8 cellular contexts compared by ENCODE assay signal in the genomic region with DNA sequence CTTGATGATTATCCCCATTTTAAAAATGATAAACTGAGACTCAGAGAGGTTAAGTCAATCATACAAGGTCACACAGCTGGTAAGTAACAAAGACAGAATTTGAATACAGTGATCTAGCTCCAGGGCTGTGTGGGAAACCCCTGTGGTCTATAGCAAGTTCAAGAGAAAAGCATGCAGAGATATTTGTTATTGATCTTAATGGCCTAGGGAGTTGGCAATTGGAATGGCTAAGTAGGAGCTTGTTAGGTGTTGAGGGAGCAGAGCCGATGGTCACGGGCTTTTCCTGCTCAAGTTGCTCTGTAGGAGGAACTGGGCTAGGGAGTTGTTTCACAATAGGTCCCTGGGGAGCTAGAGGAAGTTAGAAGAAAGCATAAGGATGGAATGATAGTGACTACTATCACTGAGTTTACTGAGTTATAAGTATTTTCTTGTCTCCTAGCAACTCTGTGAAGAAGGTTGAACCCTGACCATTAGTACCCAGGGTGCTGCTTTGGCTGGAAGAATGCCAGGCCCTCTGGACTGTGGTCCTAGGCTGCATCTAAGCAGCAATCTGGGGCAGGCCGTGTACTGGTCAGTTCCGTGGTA. TPM values are rescaled to one million over a fixed set of nuclear protein-coding genes. Genes with fewer than 3 reads are reported as not detected.
DNase-seq lines count a peak whose midpoint lies in the region; ATAC-seq and TF ChIP-seq lines count a peak whose summit lies in the region.

No MANE protein-coding gene starts in this region.

- H4K8ac ChIP-seq in mesenchymal stem cell (ENCODE audit: low read length) = no peak overlapping the region

- H4K91ac ChIP-seq in mesenchymal stem cell (ENCODE audit: low read length) = no peak overlapping the region

- no peak overlapping the region for H2AK5ac ChIP-seq in mesenchymal stem cell (ENCODE audit: low read length, severe bottlenecking)

- H3K4me3 ChIP-seq in BLaER1 = 0 out of 2 replicates have a peak overlapping the region, but pooled peaks have one; percentile 2
- no peak overlapping the region for H3K4me3 ChIP-seq in adrenal gland
- no peak overlapping the region for H3K4me3 ChIP-seq in mesenchymal stem cell (ENCODE audit: insufficient read depth in 1 of 2, low read depth in 1 of 2, low read length in 2 of 2)

- peak; percentile 47 for ATAC-seq in GM19043 (IDR thresholded peaks at IDR 0.05; ENCODE audit: low read depth, unreplicated experiment)
- peak; percentile 60 for ATAC-seq in HG03521 (IDR thresholded peaks at IDR 0.05; ENCODE audit: unreplicated experiment)
- ATAC-seq in HG03108 (IDR thresholded peaks at IDR 0.05; ENCODE audit: unreplicated experiment) = no peak

- H3K9ac ChIP-seq in BLaER1 (no peak overlapping the region), mesenchymal stem cell (ENCODE audit: low read length) (peak overlapping the region; percentile 43)

- peak overlapping the region; percentile 75 for H3K4me2 ChIP-seq in BLaER1
- H3K4me2 ChIP-seq in mesenchymal stem cell (ENCODE audit: low read length, poor library complexity, severe bottlenecking) = no peak overlapping the region

- no peak for TF ChIP-seq POLR2A in adrenal gland (IDR thresholded peaks at IDR 0.05)

- no peak for TF ChIP-seq CTCF in adrenal gland (IDR thresholded peaks at IDR 0.05)

- WGBS in adrenal gland, 4 donors = 52 to 66% (median 62%) methylated on average over 3 to 4 of the region's 4 CpGs
- WGBS in mesenchymal stem cell = 83% methylated on average over 4 of the region's 4 CpGs

- CTCF ChIA-PET in HEK293T (lab: Yijun Ruan, JAX) = no interaction called here

- no peak overlapping the region for H2AFZ ChIP-seq in mesenchymal stem cell (ENCODE audit: low read depth, low read length)

- no peak overlapping the region for H3K14ac ChIP-seq in mesenchymal stem cell (ENCODE audit: low read length in 2 of 2)

- H3K18ac ChIP-seq in mesenchymal stem cell (ENCODE audit: low read depth in 1 of 2, low read length in 2 of 2) = peak overlapping the region in 1 of 2 experiments; percentile 17

- H3K4ac ChIP-seq in mesenchymal stem cell (ENCODE audit: low read depth in 1 of 2, low read length in 2 of 2) = no peak overlapping the region

- no peak overlapping the region for H3K23ac ChIP-seq in mesenchymal stem cell (ENCODE audit: low read length in 2 of 2)

- H3K36me3 ChIP-seq in BLaER1 = peaks cover 49% of the 10 kb centered on the region
- no peaks in the 10 kb centered on the region for H3K36me3 ChIP-seq in adrenal gland (replicated peaks in 1 of 2)
- no peaks in the 10 kb centered on the region for H3K36me3 ChIP-seq in mesenchymal stem cell (ENCODE audit: control insufficient read depth in 1 of 2, insufficient read depth in 2 of 2, low read depth in 1 of 2, low read length in 2 of 2)

- H3K9me3 ChIP-seq in BLaER1 = no peaks in the 10 kb centered on the region; the same call in 1 of the 2 replicates
- H3K9me3 ChIP-seq in adrenal gland (replicated peaks in 1 of 3) = no peaks in the 10 kb centered on the region
- H3K9me3 ChIP-seq in mesenchymal stem cell (ENCODE audit: control insufficient read depth, low read length) = no peaks in the 10 kb centered on the region

- H3K27me3 ChIP-seq in BLaER1 (no peaks in the 10 kb centered on the region), adrenal gland (no peaks in the 10 kb centered on the region), mesenchymal stem cell (ENCODE audit: control insufficient read depth in 1 of 2, insufficient read depth in 1 of 2, low read length in 2 of 2) (no peaks in the 10 kb centered on the region)

- no peak overlapping the region for H2BK15ac ChIP-seq in mesenchymal stem cell (ENCODE audit: low read depth, poor library complexity, severe bottlenecking)

- H2BK120ac ChIP-seq in mesenchymal stem cell (ENCODE audit: low read depth, low read length) = no peak overlapping the region

- DNase-seq in adrenal gland (peak; percentile 26 to 56 (median 38)), mesenchymal stem cell (peak; percentile 52), HuH-7.5 (ENCODE audit: low spot score) (no peak), HEK293T (ENCODE audit: extremely low spot score) (no peak)

- intact Hi-C loops in adrenal gland (cut with DNase I) = no loop called here

- peak overlapping the region; percentile 59 for H3K27ac ChIP-seq in BLaER1
- H3K27ac ChIP-seq in adrenal gland = peak overlapping the region in 2 of 5 donors; percentile 54 to 70
- H3K27ac ChIP-seq in mesenchymal stem cell (ENCODE audit: low read length, poor library complexity, severe bottlenecking) = no peak overlapping the region

- POLR2A ChIA-PET in HEK293T (lab: Yijun Ruan, JAX) = interaction anchor here (1.2 kb wide), 1 partner anchor 43 kb away, joined by 3 read pairs; a partner anchor contains a TSS

- no peaks in the 10 kb centered on the region for H3K79me1 ChIP-seq in mesenchymal stem cell (replicated peaks; ENCODE audit: low read length, poor library complexity, severe bottlenecking)

- no peaks in the 10 kb centered on the region for H4K20me1 ChIP-seq in BLaER1

- H2BK5ac ChIP-seq in mesenchymal stem cell (ENCODE audit: low read depth, low read length, poor library complexity, severe bottlenecking) = no peak overlapping the region

- peaks cover 34% of the 10 kb centered on the region for H3K4me1 ChIP-seq in BLaER1
- peaks cover 0 to 19% of the 10 kb centered on the region in 2 donors for H3K4me1 ChIP-seq in adrenal gland (replicated peaks in 1 of 2)
- H3K4me1 ChIP-seq in mesenchymal stem cell (ENCODE audit: control insufficient read depth, insufficient read depth, low read depth, low read length) = no peaks in the 10 kb centered on the region

- H2BK12ac ChIP-seq in mesenchymal stem cell (ENCODE audit: low read length in 2 of 2) = no peak overlapping the region

TF ChIP-seq in HEK293T, 16 proteins besides CTCF, POLR2A, EP300 and RAD21:
- TF ChIP-seq BHLHE40 (IDR thresholded peaks at IDR 0.05; ENCODE audit: borderline replicate concordance) = no peak
- TF ChIP-seq NFRKB (IDR thresholded peaks at IDR 0.05) = no peak
- TF ChIP-seq FOXK2 (IDR thresholded peaks at IDR 0.05) = no peak
- TF ChIP-seq CTBP1 (IDR thresholded peaks at IDR 0.05; ENCODE audit: borderline replicate concordance) = no peak
- no peak for TF ChIP-seq L3MBTL2 (conservative IDR thresholded peaks at IDR 0.05)
- no peak for TF ChIP-seq LEF1 (IDR thresholded peaks at IDR 0.05; ENCODE audit: borderline replicate concordance)
- no peak for TF ChIP-seq FOXM1 (IDR thresholded peaks at IDR 0.05; ENCODE audit: borderline replicate concordance)
- TF ChIP-seq TARDBP (IDR thresholded peaks at IDR 0.05) = no peak
- TF ChIP-seq SUZ12 (IDR thresholded peaks at IDR 0.05) = no peak
- no peak for TF ChIP-seq ZNF384 (IDR thresholded peaks at IDR 0.05)
- no peak for TF ChIP-seq ELF4 (IDR thresholded peaks at IDR 0.05)
- TF ChIP-seq ARNT (IDR thresholded peaks at IDR 0.05) = no peak
- TF ChIP-seq FOXA1 (IDR thresholded peaks at IDR 0.05) = no peak
- no peak for TF ChIP-seq SP1 (IDR thresholded peaks at IDR 0.05)
- no peak for TF ChIP-seq HDGF (IDR thresholded peaks at IDR 0.05; ENCODE audit: borderline replicate concordance)
- TF ChIP-seq, protein P1, sequence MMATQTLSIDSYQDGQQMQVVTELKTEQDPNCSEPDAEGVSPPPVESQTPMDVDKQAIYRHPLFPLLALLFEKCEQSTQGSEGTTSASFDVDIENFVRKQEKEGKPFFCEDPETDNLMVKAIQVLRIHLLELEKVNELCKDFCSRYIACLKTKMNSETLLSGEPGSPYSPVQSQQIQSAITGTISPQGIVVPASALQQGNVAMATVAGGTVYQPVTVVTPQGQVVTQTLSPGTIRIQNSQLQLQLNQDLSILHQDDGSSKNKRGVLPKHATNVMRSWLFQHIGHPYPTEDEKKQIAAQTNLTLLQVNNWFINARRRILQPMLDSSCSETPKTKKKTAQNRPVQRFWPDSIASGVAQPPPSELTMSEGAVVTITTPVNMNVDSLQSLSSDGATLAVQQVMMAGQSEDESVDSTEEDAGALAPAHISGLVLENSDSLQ (IDR thresholded peaks at IDR 0.05) = no peak
TF ChIP-seq in HEK293T: peak in this region for 0.

RNA-seq across cellular contexts. Expression of a gene that starts 30.0 kb away (rescaled TPM):
- 1 to 10 TPM; 1.2 to 7.9 (median 2.5) TPM for total RNA-seq in adrenal gland
- 1 to 10 TPM in 2 of 3 donors, under 1 TPM in 1; 0.80 to 2.5 (median 1.8) TPM for polyA plus RNA-seq in adrenal gland
- polyA plus RNA-seq in mesenchymal stem cell (2013, experiment 1 of 2) = 0.06 TPM
- polyA plus RNA-seq in mesenchymal stem cell (2013, experiment 2 of 2) = 0.11 TPM

RNA-seq across cellular contexts. Expression of a gene that starts 43.1 kb away (rescaled TPM):
- total RNA-seq in adrenal gland = 10 to 100 TPM in 7 of 8 donors, 1 to 10 TPM in 1; 5.8 to 41.6 (median 16.4) TPM
- polyA plus RNA-seq in adrenal gland = 10 to 100 TPM in 1 of 3 donors, 1 to 10 TPM in 2; 5.2 to 10.0 (median 6.9) TPM
- 7.4 TPM for polyA plus RNA-seq in mesenchymal stem cell (2013, experiment 1 of 2)
- 7.6 TPM for polyA plus RNA-seq in mesenchymal stem cell (2013, experiment 2 of 2)

Comparison
In these comparisons a context has a peak if more than half of its experiments do, and no peak if none do; other contexts are left out.
1. DNase-seq: peak in adrenal gland (7 of 7) and mesenchymal stem cell (single experiment); none in HuH-7.5 (single experiment) and HEK293T (single experiment).